ENCODE assay signal across 1 cellular context in the genomic region with DNA sequence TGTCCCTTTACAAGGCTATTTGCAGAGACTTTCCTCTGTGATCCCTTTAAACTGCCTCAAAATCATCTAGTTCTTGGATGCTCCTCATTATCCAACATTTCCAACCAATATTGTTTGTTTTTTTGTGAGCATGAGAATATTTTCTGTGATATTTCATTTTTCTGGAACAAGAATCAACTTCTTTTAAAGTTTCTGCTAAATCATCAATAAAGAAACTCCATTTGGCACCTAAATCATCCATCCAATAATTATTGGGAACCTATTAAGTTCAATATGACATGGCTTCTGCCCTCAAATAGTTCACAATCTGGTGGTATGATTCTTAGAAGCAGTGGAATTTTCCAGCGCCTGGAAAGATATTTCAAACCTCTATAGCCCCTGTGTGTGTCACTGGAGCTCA.
A peak's percentile ranks its signal among the peaks of the same experiment; 100 is the strongest.
TF ChIP-seq lines count a peak whose summit lies in the region.

No MANE protein-coding gene starts in this region.

TF ChIP-seq in IMR-90, 13 proteins besides CTCF, POLR2A, EP300 and RAD21:
- TF ChIP-seq MAFK (IDR thresholded peaks at IDR 0.05; ENCODE audit: low read depth, low read length) (peak; percentile 16; the same call in 1 of the 2 replicates), MAZ (IDR thresholded peaks at IDR 0.05; ENCODE audit: borderline replicate concordance, low read depth, low read length) (no peak), FOS (IDR thresholded peaks at IDR 0.05; ENCODE audit: low read depth, low read length) (no peak), CEBPB (IDR thresholded peaks at IDR 0.05; ENCODE audit: low read depth, low read length) (no peak)
- TF ChIP-seq, protein P1, sequence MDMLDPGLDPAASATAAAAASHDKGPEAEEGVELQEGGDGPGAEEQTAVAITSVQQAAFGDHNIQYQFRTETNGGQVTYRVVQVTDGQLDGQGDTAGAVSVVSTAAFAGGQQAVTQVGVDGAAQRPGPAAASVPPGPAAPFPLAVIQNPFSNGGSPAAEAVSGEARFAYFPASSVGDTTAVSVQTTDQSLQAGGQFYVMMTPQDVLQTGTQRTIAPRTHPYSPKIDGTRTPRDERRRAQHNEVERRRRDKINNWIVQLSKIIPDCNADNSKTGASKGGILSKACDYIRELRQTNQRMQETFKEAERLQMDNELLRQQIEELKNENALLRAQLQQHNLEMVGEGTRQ (IDR thresholded peaks at IDR 0.05; ENCODE audit: low read depth, low read length), result no peak
